29 cellular contexts compared by ENCODE assay signal in the genomic region with DNA sequence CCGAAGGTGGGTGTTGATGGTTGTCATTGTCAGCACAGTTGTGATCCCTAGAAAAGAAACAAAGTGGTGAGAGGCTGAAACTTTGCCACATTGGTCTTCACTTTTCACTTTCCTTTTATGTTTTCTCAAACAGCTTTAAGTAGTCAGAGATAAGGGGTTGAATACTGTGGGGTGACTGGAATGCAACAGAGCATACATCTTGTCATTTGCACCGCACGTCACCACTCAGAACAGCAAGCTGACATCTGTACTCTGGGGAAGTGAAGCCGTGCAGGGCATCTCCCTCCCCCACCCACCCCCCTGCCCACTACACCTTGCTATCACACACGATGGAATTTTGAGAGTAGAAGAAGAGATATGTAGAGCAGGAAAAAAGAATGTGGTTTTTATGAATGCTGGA.
"Had no signal": no experiment of that assay in that cellular context is flagged by ENCODE, and none has a peak within 500 bp of the region (broad histone marks: within the 10 kb centered on the region; RNA-seq: fewer than 3 reads in every experiment).

No MANE protein-coding gene starts in this region.

- H3K4me3 ChIP-seq: Peyer's patch had no signal

- H3K4me2 ChIP-seq: KMS-11 had no signal

- DNase-seq: activated CD4-positive, alpha-beta memory T cell treated with anti-CD3 and anti-CD28 coated beads, Interleukin-2, amount 10 ng/mL, durations not matched to agents 7 days and 5 days; activated CD4-positive, alpha-beta T cell treated with anti-CD3 and anti-CD28 coated beads for 1 hour; activated CD4-positive, alpha-beta T cell treated with anti-CD3 and anti-CD28 coated beads for 48 hours; activated CD4-positive, CD25-positive, alpha-beta regulatory T cell; activated CD8-positive, alpha-beta memory T cell treated with anti-CD3 and anti-CD28 coated beads for 24 hours; activated CD8-positive, alpha-beta memory T cell treated with anti-CD3 and anti-CD28 coated beads, Interleukin-2, amount 10 ng/mL, durations not matched to agents 7 days and 5 days; activated CD8-positive, alpha-beta memory T cell treated with anti-CD3 and anti-CD28 coated beads, Interleukin-2, amount 50 U/mL, for 48 hours; activated effector memory CD4-positive, alpha-beta T cell treated with Interleukin-2 at 50 U/mL for 16 hours; activated naive CD4-positive, alpha-beta T cell treated with anti-CD3 and anti-CD28 coated beads, Interleukin-2, amount 10 ng/mL, durations not matched to agents 7 days and 5 days; activated naive CD8-positive, alpha-beta T cell treated with anti-CD3 and anti-CD28 coated beads, Interleukin-2, amount 50 U/mL, for 24 hours; activated T-cell treated with anti-CD3 and anti-CD28 coated beads, Interleukin-2, amount 50 U/mL, for 48 hours; anterior cingulate cortex; MM.1S; NCI-H1092; NCI-H1436 treated with DMSO at 0.1 percent for 48 hours; NCI-H1694 treated with DMSO at 0.1 percent for 48 hours; NCI-H2029; NCI-H345; NCI-H524 treated with DMSO at 0.1 percent for 48 hours; NK-92 treated with Interleukin-12 subunit alpha and Interleukin-12 subunit beta, amount 100 ng/mL, for 24 hours; PC-3; Peyer's patch; RPMI8226; SW 1271; T-helper 1 cell; T-helper 2 cell; T-helper 9 cell had no signal

- H3K27me3 ChIP-seq: Peyer's patch had no signal

- ATAC-seq: activated CD8-positive, alpha-beta memory T cell treated with anti-CD3 and anti-CD28 coated beads, Interleukin-2, amount 10 ng/mL, durations not matched to agents 7 days and 5 days; activated naive CD8-positive, alpha-beta T cell treated with anti-CD3 and anti-CD28 coated beads, Interleukin-2, amount 50 U/mL, for 24 hours; PC-3 had no signal

- H3K4me1 ChIP-seq: Peyer's patch had no signal

- H3K9ac ChIP-seq: KMS-11 had no signal

- H3K36me3 ChIP-seq: Peyer's patch had no signal

- H3K27ac ChIP-seq: KMS-11, Peyer's patch, VCaP had no signal
